Comparison of ENCODE assay signal across 17 cellular contexts in the genomic region with DNA sequence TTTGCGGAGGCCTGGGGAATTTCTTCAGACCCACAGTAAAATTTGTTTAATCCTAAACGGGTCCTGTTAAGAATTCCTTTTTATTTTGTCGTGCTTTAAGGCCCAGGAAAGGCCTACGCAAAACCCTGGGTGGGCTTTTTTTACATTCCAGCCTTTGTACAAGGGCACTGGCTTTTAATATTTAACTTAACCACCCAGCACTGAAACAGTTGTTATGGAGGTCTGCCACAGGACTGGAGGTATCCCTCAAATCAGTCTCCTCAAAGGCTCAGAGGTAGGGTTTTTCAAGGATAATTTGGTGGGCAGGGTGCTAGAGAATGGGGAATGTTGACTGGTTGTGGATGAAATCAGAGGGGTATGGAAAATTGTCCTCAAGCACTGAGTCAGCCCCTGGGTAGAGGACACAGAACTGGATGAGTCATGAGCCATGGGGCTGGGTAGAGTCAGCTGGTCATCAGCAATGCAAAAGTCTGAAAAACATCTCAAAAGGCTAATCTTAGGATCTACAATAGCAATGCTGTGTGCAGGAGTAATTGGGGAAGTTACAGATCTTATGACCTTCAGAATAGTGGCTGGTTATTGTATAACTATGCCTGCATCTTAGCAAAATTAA.
DNase-seq lines count a peak whose midpoint lies in the region; ATAC-seq, FAIRE-seq and TF ChIP-seq lines count a peak whose summit lies in the region.
"Had no signal": no experiment of that assay in that cellular context is flagged by ENCODE, and none has a peak within 500 bp of the region (broad histone marks: within the 10 kb centered on the region; RNA-seq: fewer than 3 reads in every experiment).

No MANE protein-coding gene starts in this region.

- H3K36me3 Mint-ChIP-seq in nephron (ENCODE audit: low read depth), result no peaks in the 10 kb centered on the region
- no peaks in the 10 kb centered on the region for H3K36me3 Mint-ChIP-seq in activated T-helper 2 cell treated with anti-CD3 and anti-CD28 coated beads, Interferon-gamma antibody, Interleukin-2, Interleukin-4, amounts not matched to agents 10 μg/mL and 5 μg/mL and 100 μg/mL, durations not matched to agents 14 hours and 24 hours and 36 hours (ENCODE audit: low read depth)
- H3K36me3 Mint-ChIP-seq: activated naive CD4-positive, alpha-beta T cell treated with anti-CD3 and anti-CD28 coated beads, Interleukin-2, amount 50 U/mL, for 24 hours had no signal

- H3K4me3 Mint-ChIP-seq in nephron, result peak overlapping the region in 2 of 3 experiments; percentile 0 to 29
- no peak overlapping the region for H3K4me3 Mint-ChIP-seq in activated T-helper 2 cell treated with anti-CD3 and anti-CD28 coated beads, Interferon-gamma antibody, Interleukin-2, Interleukin-4, amounts not matched to agents 10 μg/mL and 5 μg/mL and 100 μg/mL, durations not matched to agents 14 hours and 24 hours and 36 hours (ENCODE audit: low read depth)
- H3K4me3 Mint-ChIP-seq: activated naive CD4-positive, alpha-beta T cell treated with anti-CD3 and anti-CD28 coated beads, Interleukin-2, amount 50 U/mL, for 24 hours; B cell had no signal

- ATAC-seq in HG03159 (IDR thresholded peaks at IDR 0.05; ENCODE audit: unreplicated experiment) (no peak), GM21423 (IDR thresholded peaks at IDR 0.05; ENCODE audit: unreplicated experiment) (no peak)
- ATAC-seq: psoas muscle had no signal

- H3K27ac Mint-ChIP-seq in nephron, result peak overlapping the region; percentile 80 to 99 (median 95)
- no peak overlapping the region for H3K27ac Mint-ChIP-seq in activated T-helper 2 cell treated with anti-CD3 and anti-CD28 coated beads, Interferon-gamma antibody, Interleukin-2, Interleukin-4, amounts not matched to agents 10 μg/mL and 5 μg/mL and 100 μg/mL, durations not matched to agents 14 hours and 24 hours and 36 hours
- H3K27ac Mint-ChIP-seq: activated naive CD4-positive, alpha-beta T cell treated with anti-CD3 and anti-CD28 coated beads, Interleukin-2, amount 50 U/mL, for 24 hours; B cell had no signal

- H3K9me3 Mint-ChIP-seq in nephron, result no peaks in the 10 kb centered on the region
- no peaks in the 10 kb centered on the region for H3K9me3 Mint-ChIP-seq in activated T-helper 2 cell treated with anti-CD3 and anti-CD28 coated beads, Interferon-gamma antibody, Interleukin-2, Interleukin-4, amounts not matched to agents 10 μg/mL and 5 μg/mL and 100 μg/mL, durations not matched to agents 14 hours and 24 hours and 36 hours
- H3K9me3 Mint-ChIP-seq: activated naive CD4-positive, alpha-beta T cell treated with anti-CD3 and anti-CD28 coated beads, Interleukin-2, amount 50 U/mL, for 24 hours had no signal

- TF ChIP-seq CTCF in epithelial cell of proximal tubule (conservative IDR thresholded peaks at IDR 0.05; ENCODE audit: low read depth, low read length) (no peak), nephron (IDR thresholded peaks at IDR 0.05; ENCODE audit: unreplicated experiment in 3 of 3) (no peak)

- FAIRE-seq in RCC 7860 (lab: Jason Lieb, UNC), result peak; percentile 95
- FAIRE-seq: GM19239 had no signal

- in situ Hi-C loops in Caki2 (cut with HindIII; ENCODE audit: low pct_unique_long_range_greater_than_20kb, low sequenced_read_pairs), result no loop called here

- no peaks in the 10 kb centered on the region for H3K27me3 Mint-ChIP-seq in nephron (ENCODE audit: low read depth)
- no peaks in the 10 kb centered on the region for H3K27me3 Mint-ChIP-seq in activated T-helper 2 cell treated with anti-CD3 and anti-CD28 coated beads, Interferon-gamma antibody, Interleukin-2, Interleukin-4, amounts not matched to agents 10 μg/mL and 5 μg/mL and 100 μg/mL, durations not matched to agents 14 hours and 24 hours and 36 hours (ENCODE audit: low read depth)
- H3K27me3 Mint-ChIP-seq: activated naive CD4-positive, alpha-beta T cell treated with anti-CD3 and anti-CD28 coated beads, Interleukin-2, amount 50 U/mL, for 24 hours; B cell had no signal

- no peak overlapping the region for H3K4me3 ChIP-seq in epithelial cell of proximal tubule (ENCODE audit: low read depth, low read length)
- H3K4me3 ChIP-seq: psoas muscle, upper lobe of left lung had no signal

- H3K4me1 Mint-ChIP-seq in nephron, result no peaks in the 10 kb centered on the region
- no peaks in the 10 kb centered on the region for H3K4me1 Mint-ChIP-seq in activated T-helper 2 cell treated with anti-CD3 and anti-CD28 coated beads, Interferon-gamma antibody, Interleukin-2, Interleukin-4, amounts not matched to agents 10 μg/mL and 5 μg/mL and 100 μg/mL, durations not matched to agents 14 hours and 24 hours and 36 hours (ENCODE audit: low read depth)
- H3K4me1 Mint-ChIP-seq: activated naive CD4-positive, alpha-beta T cell treated with anti-CD3 and anti-CD28 coated beads, Interleukin-2, amount 50 U/mL, for 24 hours; B cell had no signal

- DNase-seq in Caki2 (ENCODE audit: low read depth) (peak; percentile 9), RCC 7860 (ENCODE audit: low spot score) (peak; percentile 92), epithelial cell of proximal tubule (ENCODE audit: low read depth) (peak; percentile 91)
- DNase-seq in activated CD4-positive, CD25-positive, alpha-beta regulatory T cell (lab: John Stamatoyannopoulos, UW), result no peak
- no peak for DNase-seq in activated T-helper 2 cell treated with anti-CD3 and anti-CD28 coated beads, Interferon-gamma antibody, Interleukin-2, Interleukin-4, amounts not matched to agents 10 μg/mL and 5 μg/mL and 100 μg/mL, durations not matched to agents 14 hours and 24 hours and 36 hours (ENCODE audit: low spot score)
- DNase-seq: cerebellar nuclear complex, NCI-H2029, NCI-H748 treated with DMSO at 0.1 percent for 48 hours, psoas muscle, SHP77 treated with DMSO at 0.1 percent for 48 hours, upper lobe of left lung had no signal

- intact Hi-C loops in activated T-helper 2 cell treated with anti-CD3 and anti-CD28 coated beads, Interferon-gamma antibody, Interleukin-2, Interleukin-4, amounts not matched to agents 10 μg/mL and 5 μg/mL and 100 μg/mL, durations not matched to agents 14 hours and 24 hours and 36 hours (cut with micrococcal nuclease), result no loop called here

Comparison
In these comparisons a context has a peak if more than half of its experiments do, and no peak if none do; other contexts are left out.
1. DNase-seq: peak in Caki2 (single experiment), RCC 7860 (single experiment) and epithelial cell of proximal tubule (single experiment); none in activated CD4-positive, CD25-positive, alpha-beta regulatory T cell (0 of 4) and activated T-helper 2 cell treated with anti-CD3 and anti-CD28 coated beads, Interferon-gamma antibody, Interleukin-2, Interleukin-4, amounts not matched to agents 10 μg/mL and 5 μg/mL and 100 μg/mL, durations not matched to agents 14 hours and 24 hours and 36 hours (single experiment).